In genomic region chr15:78950906-78951840, GRCh38 we compare ENCODE assay signal across 8 cellular contexts. TPM values are rescaled to one million over a fixed set of nuclear protein-coding genes. Genes with fewer than 3 reads are reported as not detected.
DNase-seq lines count a peak whose midpoint lies in the region; TF ChIP-seq lines count a peak whose summit lies in the region.

No MANE protein-coding gene starts in this region.

- H3K27ac ChIP-seq in CD4-positive, alpha-beta memory T cell (ENCODE audit: low read depth, low read length) = no peak overlapping the region
- H3K27ac ChIP-seq in endodermal cell (ENCODE audit: low read depth, low read length) = no peak overlapping the region
- peak overlapping the region; percentile 58 for H3K27ac ChIP-seq in muscle layer of duodenum (ENCODE audit: low read length)
- no peak overlapping the region for H3K27ac ChIP-seq in SJCRH30
- no peak overlapping the region for H3K27ac ChIP-seq in effector memory CD4-positive, alpha-beta T cell (ENCODE audit: insufficient read depth, low read length, poor library complexity, severe bottlenecking)

- H3K4me1 Mint-ChIP-seq in CD4-positive, alpha-beta memory T cell = peaks cover 7 to 15% (median 10%) of the 10 kb centered on the region in 4 donors
- H3K4me1 Mint-ChIP-seq in endodermal cell = peaks cover 39% of the 10 kb centered on the region

- H3K27me3 ChIP-seq in CD4-positive, alpha-beta memory T cell (ENCODE audit: insufficient read depth, low read length) = no peaks in the 10 kb centered on the region
- no peaks in the 10 kb centered on the region for H3K27me3 ChIP-seq in endodermal cell (ENCODE audit: control insufficient read depth, insufficient read depth, low read length, poor library complexity, severe bottlenecking)
- no peaks in the 10 kb centered on the region for H3K27me3 ChIP-seq in muscle layer of duodenum (ENCODE audit: low read depth, low read length)
- H3K27me3 ChIP-seq in SJCRH30 = no peaks in the 10 kb centered on the region
- H3K27me3 ChIP-seq in effector memory CD4-positive, alpha-beta T cell (replicated peaks; ENCODE audit: control insufficient read depth, insufficient read depth, low read length, poor library complexity, severe bottlenecking) = no peaks in the 10 kb centered on the region

- peak overlapping the region in 4 of 7 donors; percentile 31 to 69 (median 44) for H3K27ac Mint-ChIP-seq in CD4-positive, alpha-beta memory T cell
- H3K27ac Mint-ChIP-seq in endodermal cell = peak overlapping the region; percentile 64

- intact Hi-C loops in CD4-positive, alpha-beta memory T cell (cut with micrococcal nuclease) = no loop called here

- H3K9me3 ChIP-seq in CD4-positive, alpha-beta memory T cell (ENCODE audit: control insufficient read depth in 1 of 2, low read length in 2 of 2) = no peaks in the 10 kb centered on the region
- H3K9me3 ChIP-seq in endodermal cell (ENCODE audit: control insufficient read depth, low read length) (no peaks in the 10 kb centered on the region), muscle layer of duodenum (ENCODE audit: control insufficient read depth in 1 of 2, low read length in 2 of 2) (no peaks in the 10 kb centered on the region), SJCRH30 (replicated peaks) (no peaks in the 10 kb centered on the region)
- H3K9me3 ChIP-seq in effector memory CD4-positive, alpha-beta T cell (ENCODE audit: control insufficient read depth, low read length) = no peaks in the 10 kb centered on the region

- no peaks in the 10 kb centered on the region for H3K9me3 Mint-ChIP-seq in CD4-positive, alpha-beta memory T cell
- no peaks in the 10 kb centered on the region for H3K9me3 Mint-ChIP-seq in endodermal cell

- WGBS in endodermal cell (ENCODE audit: insufficient coverage in 1 of 2, insufficient read length in 1 of 2), 2 experiments = 89 to 90% methylated on average over 10 of the region's 10 CpGs

- peaks cover 0 to 2% of the 10 kb centered on the region in 2 donors for H3K27me3 Mint-ChIP-seq in CD4-positive, alpha-beta memory T cell
- peaks cover 7% of the 10 kb centered on the region for H3K27me3 Mint-ChIP-seq in endodermal cell (ENCODE audit: insufficient read depth)

- peak; percentile 64 for TF ChIP-seq CTCF in endodermal cell (conservative IDR thresholded peaks at IDR 0.05)

- peaks cover 9% of the 10 kb centered on the region for H3K4me1 ChIP-seq in CD4-positive, alpha-beta memory T cell (ENCODE audit: insufficient read depth, low read length)
- H3K4me1 ChIP-seq in endodermal cell (ENCODE audit: control insufficient read depth, insufficient read depth, low read length) (no peaks in the 10 kb centered on the region), muscle layer of duodenum (ENCODE audit: control insufficient read depth in 1 of 2, insufficient read depth in 2 of 2, low read length in 2 of 2) (peaks cover 0 to 5% of the 10 kb centered on the region in 2 donors), SJCRH30 (no peaks in the 10 kb centered on the region)
- H3K4me1 ChIP-seq in effector memory CD4-positive, alpha-beta T cell (ENCODE audit: control insufficient read depth, insufficient read depth, low read length, poor library complexity, severe bottlenecking) = no peaks in the 10 kb centered on the region

- no peaks in the 10 kb centered on the region for H3K36me3 Mint-ChIP-seq in CD4-positive, alpha-beta memory T cell
- no peaks in the 10 kb centered on the region for H3K36me3 Mint-ChIP-seq in endodermal cell (ENCODE audit: low read depth)

- H3K9ac ChIP-seq in endodermal cell (ENCODE audit: extremely low read depth, low read length, poor library complexity, severe bottlenecking) = no peak overlapping the region

- no peaks in the 10 kb centered on the region for H3K36me3 ChIP-seq in CD4-positive, alpha-beta memory T cell (ENCODE audit: insufficient read depth, low read length)
- H3K36me3 ChIP-seq in endodermal cell (ENCODE audit: control insufficient read depth, insufficient read depth, low read length) = no peaks in the 10 kb centered on the region
- H3K36me3 ChIP-seq in muscle layer of duodenum (ENCODE audit: control insufficient read depth in 1 of 2, insufficient read depth in 2 of 2, low read length in 2 of 2) = no peaks in the 10 kb centered on the region
- no peaks in the 10 kb centered on the region for H3K36me3 ChIP-seq in SJCRH30
- no peaks in the 10 kb centered on the region for H3K36me3 ChIP-seq in effector memory CD4-positive, alpha-beta T cell (ENCODE audit: control insufficient read depth, insufficient read depth, low read length)

- H3K4me3 ChIP-seq in CD4-positive, alpha-beta memory T cell (ENCODE audit: low read length in 2 of 2) = no peak overlapping the region
- H3K4me3 ChIP-seq in endodermal cell (ENCODE audit: low read length) = no peak overlapping the region
- no peak overlapping the region for H3K4me3 ChIP-seq in muscle layer of duodenum (ENCODE audit: low read depth in 1 of 2, low read length in 2 of 2)
- H3K4me3 ChIP-seq in SJCRH30 = no peak overlapping the region
- no peak overlapping the region for H3K4me3 ChIP-seq in effector memory CD4-positive, alpha-beta T cell (ENCODE audit: insufficient read depth, low read depth, low read length, poor library complexity, severe bottlenecking)

- peak overlapping the region in 2 of 8 donors; percentile 16 to 26 for H3K4me3 Mint-ChIP-seq in CD4-positive, alpha-beta memory T cell
- H3K4me3 Mint-ChIP-seq in endodermal cell = no peak overlapping the region

- DNase-seq in CD4-positive, alpha-beta memory T cell = no peak
- DNase-seq in M059J (ENCODE audit: low read depth) = peak; percentile 46
- no peak for DNase-seq in endodermal cell
- no peak for DNase-seq in NCI-H1417 treated with DMSO at 0.1 percent for 48 hours (lab: John Stamatoyannopoulos, UW)
- DNase-seq in SJCRH30 = no peak
- no peak for DNase-seq in NCI-H524 treated with DMSO at 0.1 percent for 48 hours (lab: John Stamatoyannopoulos, UW)
- no peak for DNase-seq in effector memory CD4-positive, alpha-beta T cell

- POLR2A ChIA-PET in CD4-positive, alpha-beta memory T cell (lab: Charles Lee; ENCODE audit: partially characterized antibody) = no interaction called here

- CTCF ChIA-PET in CD4-positive, alpha-beta memory T cell (lab: Charles Lee; ENCODE audit: partially characterized antibody) = no interaction called here

RNA-seq across cellular contexts. Expression of gene CTSH, which starts 6.3 kb away (rescaled TPM):
- total RNA-seq in CD4-positive, alpha-beta memory T cell = 10 to 100 TPM; 32.8 to 35.6 TPM
- 100 to 1,000 TPM; 150 to 152 TPM for polyA plus RNA-seq in CD4-positive, alpha-beta memory T cell
- total RNA-seq in M059J (2014; rRNA removed; shearing (Covaris generic)) = 45.5 and 95.4 TPM in 2 replicates
- 100 to 1,000 TPM in 1 of 2 donors, 10 to 100 TPM in 1; 61.9 to 101 TPM for total RNA-seq in endodermal cell
- 24.6 TPM for polyA plus RNA-seq in endodermal cell (2013, experiment 1 of 2)
- polyA plus RNA-seq in endodermal cell (2013, experiment 2 of 2) = 21.8 TPM
- total RNA-seq in SJCRH30 (2014; rRNA removed; shearing (Covaris generic)) = 11.4 and 13.5 TPM in 2 replicates
